9 cellular contexts compared by ENCODE assay signal in genomic region chr1:108877324-108877812, GRCh38. TPM values are rescaled to one million over a fixed set of nuclear protein-coding genes. Genes with fewer than 3 reads are reported as not detected.
DNase-seq lines count a peak whose midpoint lies in the region; ATAC-seq and TF ChIP-seq lines count a peak whose summit lies in the region.
"Had no signal": no experiment of that assay in that cellular context is flagged by ENCODE, and none has a peak within 500 bp of the region (broad histone marks: within the 10 kb centered on the region; RNA-seq: fewer than 3 reads in every experiment).

No MANE protein-coding gene starts in this region.

- 0 to 2% (median 0%) methylated on average over 22 of the region's 22 CpGs for WGBS in ovary, 3 donors

- intact Hi-C loops in ovary (cut with DNase I): loop anchor here in 2 of 4 donors (10.0 kb wide), 2 partner anchors 53 to 407 kb away; partner anchors contain the start of gene PSRC1 (in 1 of the 2)

- H3K4me3 ChIP-seq in WI38 (ENCODE audit: low read depth, low read length) (peak overlapping the region; percentile 83), foreskin fibroblast (ENCODE audit: low read depth in 1 of 2, low read length in 2 of 2) (peak overlapping the region; percentile 92 to 94), ovary (peak overlapping the region; percentile 59)

- no peak for TF ChIP-seq EP300 in ovary (IDR thresholded peaks at IDR 0.05)

- H3K9me3 ChIP-seq in ovary: no peaks in the 10 kb centered on the region

- DNase-seq in COLO829 (ENCODE audit: low spot score) (peak; percentile 15), foreskin fibroblast (peak in 1 of 2 donors; percentile 69), ovary (no peak), activated gamma-delta T cell (lab: John Stamatoyannopoulos, UW) (no peak)

- peaks cover 1% of the 10 kb centered on the region for H3K4me1 ChIP-seq in ovary (ENCODE audit: insufficient read depth)

- TF ChIP-seq POLR2A in ovary (IDR thresholded peaks at IDR 0.05): no peak

- ATAC-seq in HG02763 (IDR thresholded peaks at IDR 0.05; ENCODE audit: unreplicated experiment): peak; percentile 7
- no peak for ATAC-seq in HG02885 (IDR thresholded peaks at IDR 0.05; ENCODE audit: poor library complexity, unreplicated experiment)
- ATAC-seq in GM19324 (IDR thresholded peaks at IDR 0.05; ENCODE audit: low FRiP score, unreplicated experiment): no peak

- H3K27me3 ChIP-seq in ovary: no peaks in the 10 kb centered on the region

- TF ChIP-seq CTCF in WI38 (IDR thresholded peaks at IDR 0.05; ENCODE audit: low read depth, low read length) (no peak), foreskin fibroblast (IDR thresholded peaks at IDR 0.05; ENCODE audit: low read depth, low read length) (no peak), ovary (IDR thresholded peaks at IDR 0.05) (no peak)

- no peaks in the 10 kb centered on the region for H3K36me3 ChIP-seq in ovary

- H3K27ac ChIP-seq in ovary: peak overlapping the region in 1 of 2 donors; percentile 7

RNA-seq across cellular contexts. Expression of gene GPSM2, which starts 0.6 kb away (rescaled TPM):
- total RNA-seq in ovary: 1 to 10 TPM in 4 of 7 donors, under 1 TPM in 3; 0.45 to 2.8 (median 2.0) TPM
- polyA plus RNA-seq in ovary: 1 to 10 TPM; 1.0 to 3.0 TPM

RNA-seq across cellular contexts. Expression of gene AKNAD1, which starts 20.5 kb away (rescaled TPM):
- total RNA-seq in ovary: not detected
- polyA plus RNA-seq in ovary: under 1 TPM; 0.08 to 0.20 TPM
- total RNA-seq: T-helper 2 cell treated with Interferon-gamma antibody and Interleukin-4, amounts not matched to agents 100 ng/mL and 5 ng/mL, for 36 hours had no signal
